Comparison of ENCODE assay signal across 8 cellular contexts in genomic region chr19:30718728-30719127, GRCh38.
A peak's percentile ranks its signal among the peaks of the same experiment; 100 is the strongest.
DNase-seq lines count a peak whose midpoint lies in the region; ATAC-seq and TF ChIP-seq lines count a peak whose summit lies in the region.

No MANE protein-coding gene starts in this region.

- peaks cover 17% of the 10 kb centered on the region for H3K27me3 Mint-ChIP-seq in activated T-cell treated with anti-CD3 and anti-CD28 coated beads, Interleukin-2, amount 50 U/mL, for 72 hours (ENCODE audit: low read depth)
- H3K27me3 Mint-ChIP-seq in central memory CD8-positive, alpha-beta T cell: peaks cover 25% of the 10 kb centered on the region
- peaks cover 40% of the 10 kb centered on the region for H3K27me3 Mint-ChIP-seq in type B pancreatic cell

- peaks cover 0 to 3% of the 10 kb centered on the region in 2 donors for H3K4me1 ChIP-seq in mucosa of rectum (ENCODE audit: control insufficient read depth in 2 of 2, insufficient read depth in 2 of 2, low read length in 2 of 2)

- no peak overlapping the region for H3K27ac ChIP-seq in mucosa of rectum (ENCODE audit: low read depth in 2 of 2, low read length in 2 of 2)

- H3K27me3 ChIP-seq in mucosa of rectum (ENCODE audit: control insufficient read depth in 2 of 2, insufficient read depth in 2 of 2, low read length in 2 of 2): no peaks in the 10 kb centered on the region

- H3K9me3 Mint-ChIP-seq in activated T-cell treated with anti-CD3 and anti-CD28 coated beads, Interleukin-2, amount 50 U/mL, for 72 hours: no peaks in the 10 kb centered on the region
- no peaks in the 10 kb centered on the region for H3K9me3 Mint-ChIP-seq in central memory CD8-positive, alpha-beta T cell
- no peaks in the 10 kb centered on the region for H3K9me3 Mint-ChIP-seq in type B pancreatic cell

- peak overlapping the region; percentile 51 to 83 for H3K4me3 ChIP-seq in mucosa of rectum (ENCODE audit: low read length in 2 of 2)

- no peak for DNase-seq in activated T-cell treated with anti-CD3 and anti-CD28 coated beads, Interleukin-2, amount 50 U/mL, for 72 hours
- no peak for DNase-seq in activated T-cell treated with anti-CD3 and anti-CD28 coated beads, Interleukin-2, amount 50 U/mL, for 48 hours
- DNase-seq in central memory CD8-positive, alpha-beta T cell (ENCODE audit: low spot score in 2 of 2): no peak
- no peak for DNase-seq in type B pancreatic cell (ENCODE audit: extremely low spot score, unreplicated experiment)
- no peak for DNase-seq in amygdala (lab: John Stamatoyannopoulos, UW)
- no peak for DNase-seq in NAMALWA (ENCODE audit: low spot score)

- no peaks in the 10 kb centered on the region for H3K36me3 ChIP-seq in mucosa of rectum (ENCODE audit: control insufficient read depth in 2 of 2, insufficient read depth in 2 of 2, low read length in 2 of 2)

- H3K27ac Mint-ChIP-seq in activated T-cell treated with anti-CD3 and anti-CD28 coated beads, Interleukin-2, amount 50 U/mL, for 72 hours: no peak overlapping the region
- H3K27ac Mint-ChIP-seq in central memory CD8-positive, alpha-beta T cell (ENCODE audit: low read depth): no peak overlapping the region
- H3K27ac Mint-ChIP-seq in type B pancreatic cell: peak overlapping the region; percentile 72

- H3K36me3 Mint-ChIP-seq in activated T-cell treated with anti-CD3 and anti-CD28 coated beads, Interleukin-2, amount 50 U/mL, for 72 hours (ENCODE audit: insufficient read depth in 2 of 2): no peaks in the 10 kb centered on the region
- H3K36me3 Mint-ChIP-seq in central memory CD8-positive, alpha-beta T cell (ENCODE audit: insufficient read depth): no peaks in the 10 kb centered on the region
- no peaks in the 10 kb centered on the region for H3K36me3 Mint-ChIP-seq in type B pancreatic cell

- H3K9ac ChIP-seq in mucosa of rectum (ENCODE audit: low read depth in 1 of 2, low read length in 2 of 2): no peak overlapping the region

- TF ChIP-seq CTCF in type B pancreatic cell (conservative IDR thresholded peaks at IDR 0.05): no peak

- H3K4me3 Mint-ChIP-seq in activated T-cell treated with anti-CD3 and anti-CD28 coated beads, Interleukin-2, amount 50 U/mL, for 72 hours: peak overlapping the region; percentile 71 to 80
- H3K4me3 Mint-ChIP-seq in central memory CD8-positive, alpha-beta T cell: peak overlapping the region; percentile 59
- peak overlapping the region; percentile 84 for H3K4me3 Mint-ChIP-seq in type B pancreatic cell

- ATAC-seq in activated T-cell treated with anti-CD3 and anti-CD28 coated beads, Interleukin-2, amount 50 U/mL, for 72 hours (replicated peaks in 1 of 2): no peak
- ATAC-seq in central memory CD8-positive, alpha-beta T cell (replicated peaks; ENCODE audit: extremely low read depth, poor library complexity, severe bottlenecking): no peak
- no peak for ATAC-seq in HG03378 (IDR thresholded peaks at IDR 0.05; ENCODE audit: unreplicated experiment)

- H3K4me1 Mint-ChIP-seq in activated T-cell treated with anti-CD3 and anti-CD28 coated beads, Interleukin-2, amount 50 U/mL, for 72 hours (ENCODE audit: low read depth): no peaks in the 10 kb centered on the region
- peaks cover 10% of the 10 kb centered on the region for H3K4me1 Mint-ChIP-seq in central memory CD8-positive, alpha-beta T cell
- peaks cover 33% of the 10 kb centered on the region for H3K4me1 Mint-ChIP-seq in type B pancreatic cell (ENCODE audit: unreplicated experiment)

- no peaks in the 10 kb centered on the region for H3K9me3 ChIP-seq in mucosa of rectum (ENCODE audit: control insufficient read depth in 2 of 2, low read length in 2 of 2)
